ENCODE assay signal across 28 cellular contexts in genomic region chr6:520820-521219, GRCh38.
DNase-seq lines count a peak whose midpoint lies in the region; ATAC-seq and TF ChIP-seq lines count a peak whose summit lies in the region.
"Had no signal": no experiment of that assay in that cellular context is flagged by ENCODE, and none has a peak within 500 bp of the region (broad histone marks: within the 10 kb centered on the region; RNA-seq: fewer than 3 reads in every experiment).

No MANE protein-coding gene starts in this region.

- no peaks in the 10 kb centered on the region for H3K27me3 Mint-ChIP-seq in activated CD4-positive, alpha-beta memory T cell treated with anti-CD3 and anti-CD28 coated beads for 36 hours
- H3K27me3 Mint-ChIP-seq in activated CD4-positive, alpha-beta memory T cell treated with anti-CD3 and anti-CD28 coated beads, Interleukin-2, amount 10 ng/mL, durations not matched to agents 7 days and 5 days = no peaks in the 10 kb centered on the region
- H3K27me3 Mint-ChIP-seq in activated CD8-positive, alpha-beta T cell treated with anti-CD3 and anti-CD28 coated beads, Interleukin-2, amount 10 ng/mL, durations not matched to agents 7 days and 5 days (ENCODE audit: low read depth) = no peaks in the 10 kb centered on the region
- no peaks in the 10 kb centered on the region for H3K27me3 Mint-ChIP-seq in effector memory CD8-positive, alpha-beta T cell
- H3K27me3 Mint-ChIP-seq in neural progenitor cell (ENCODE audit: insufficient read depth, low read depth) = peaks cover 8% of the 10 kb centered on the region

- H3K27me3 ChIP-seq in neural progenitor cell (no peaks in the 10 kb centered on the region), tibial artery (no peaks in the 10 kb centered on the region), WERI-Rb-1 (ENCODE audit: insufficient read depth, low read depth, severe bottlenecking) (no peaks in the 10 kb centered on the region)
- H3K27me3 ChIP-seq: esophagus muscularis mucosa, suprapubic skin had no signal

- CTCF ChIA-PET in activated CD4-positive, alpha-beta memory T cell treated with anti-CD3 and anti-CD28 coated beads for 36 hours (lab: Charles Lee) = no interaction called here
- CTCF ChIA-PET in activated CD4-positive, alpha-beta memory T cell treated with anti-CD3 and anti-CD28 coated beads, Interleukin-2, amount 10 ng/mL, durations not matched to agents 7 days and 5 days (lab: Charles Lee) = no interaction called here
- CTCF ChIA-PET in activated CD8-positive, alpha-beta T cell treated with anti-CD3 and anti-CD28 coated beads, Interleukin-2, amount 10 ng/mL, durations not matched to agents 7 days and 5 days (lab: Charles Lee) = no interaction called here

- POLR2A ChIA-PET in activated CD4-positive, alpha-beta memory T cell treated with anti-CD3 and anti-CD28 coated beads for 36 hours (lab: Charles Lee) = no interaction called here
- POLR2A ChIA-PET in activated CD4-positive, alpha-beta memory T cell treated with anti-CD3 and anti-CD28 coated beads, Interleukin-2, amount 10 ng/mL, durations not matched to agents 7 days and 5 days (lab: Charles Lee) = no interaction called here
- POLR2A ChIA-PET in activated CD8-positive, alpha-beta T cell treated with anti-CD3 and anti-CD28 coated beads, Interleukin-2, amount 10 ng/mL, durations not matched to agents 7 days and 5 days (lab: Charles Lee) = no interaction called here

- no peak for TF ChIP-seq CTCF in neural progenitor cell (IDR thresholded peaks at IDR 0.05)
- TF ChIP-seq CTCF in tibial artery (IDR thresholded peaks at IDR 0.05) = no peak
- TF ChIP-seq CTCF in WERI-Rb-1 (IDR thresholded peaks at IDR 0.05; ENCODE audit: low read depth, low read length) = no peak

- H3K9me3 ChIP-seq in neural progenitor cell (ENCODE audit: low read depth) = no peaks in the 10 kb centered on the region
- no peaks in the 10 kb centered on the region for H3K9me3 ChIP-seq in tibial artery
- H3K9me3 ChIP-seq in WERI-Rb-1 (ENCODE audit: severe bottlenecking) = peaks cover 6% of the 10 kb centered on the region
- H3K9me3 ChIP-seq: SK-N-SH, suprapubic skin had no signal

- peaks cover 20% of the 10 kb centered on the region for H3K9me3 Mint-ChIP-seq in activated CD4-positive, alpha-beta memory T cell treated with anti-CD3 and anti-CD28 coated beads for 36 hours
- peaks cover 29% of the 10 kb centered on the region for H3K9me3 Mint-ChIP-seq in activated CD4-positive, alpha-beta memory T cell treated with anti-CD3 and anti-CD28 coated beads, Interleukin-2, amount 10 ng/mL, durations not matched to agents 7 days and 5 days
- peaks cover 14% of the 10 kb centered on the region for H3K9me3 Mint-ChIP-seq in activated CD8-positive, alpha-beta T cell treated with anti-CD3 and anti-CD28 coated beads, Interleukin-2, amount 10 ng/mL, durations not matched to agents 7 days and 5 days (ENCODE audit: insufficient read depth)
- no peaks in the 10 kb centered on the region for H3K9me3 Mint-ChIP-seq in effector memory CD8-positive, alpha-beta T cell
- peaks cover 30% of the 10 kb centered on the region for H3K9me3 Mint-ChIP-seq in neural progenitor cell

- no peak overlapping the region for H2AFZ ChIP-seq in neural progenitor cell (replicated peaks)
- H2AFZ ChIP-seq: PC-9 had no signal

- no peak for ATAC-seq in activated CD8-positive, alpha-beta T cell treated with anti-CD3 and anti-CD28 coated beads, Interleukin-2, amount 10 ng/mL, durations not matched to agents 7 days and 5 days
- no peak for ATAC-seq in effector memory CD8-positive, alpha-beta T cell (replicated peaks)
- ATAC-seq: HepG2, left ventricle myocardium superior had no signal

- no peak overlapping the region for H3K9ac ChIP-seq in neural progenitor cell
- H3K9ac ChIP-seq: SK-N-SH had no signal

- no peak overlapping the region for H3K27ac ChIP-seq in neural progenitor cell
- no peak overlapping the region for H3K27ac ChIP-seq in tibial artery
- no peak overlapping the region for H3K27ac ChIP-seq in WERI-Rb-1
- H3K27ac ChIP-seq: esophagus muscularis mucosa, PC-9, suprapubic skin had no signal

- no peaks in the 10 kb centered on the region for H3K79me2 ChIP-seq in neural progenitor cell (ENCODE audit: low read depth)

- intact Hi-C loops in activated CD4-positive, alpha-beta memory T cell treated with anti-CD3 and anti-CD28 coated beads for 36 hours (cut with micrococcal nuclease) = no loop called here
- intact Hi-C loops in tibial artery (cut with DNase I; ENCODE audit: low total_unique reads) = no loop called here

- H3K4me2 ChIP-seq in neural progenitor cell = no peak overlapping the region
- H3K4me2 ChIP-seq: PC-9, SK-N-SH had no signal

- no peaks in the 10 kb centered on the region for H3F3A ChIP-seq in neural progenitor cell (ENCODE audit: low read depth)

- DNase-seq in activated CD4-positive, alpha-beta memory T cell treated with anti-CD3 and anti-CD28 coated beads for 36 hours = no peak
- no peak for DNase-seq in activated CD4-positive, alpha-beta memory T cell treated with anti-CD3 and anti-CD28 coated beads, Interleukin-2, amount 10 ng/mL, durations not matched to agents 7 days and 5 days
- DNase-seq in activated CD8-positive, alpha-beta T cell treated with anti-CD3 and anti-CD28 coated beads, Interleukin-2, amount 10 ng/mL, durations not matched to agents 7 days and 5 days = no peak
- DNase-seq in effector memory CD8-positive, alpha-beta T cell = no peak
- no peak for DNase-seq in neural progenitor cell (ENCODE audit: low spot score)
- no peak for DNase-seq in tibial artery
- DNase-seq in activated effector memory CD4-positive, alpha-beta T cell treated with Interleukin-2 at 50 U/mL for 16 hours = no peak
- no peak for DNase-seq in WERI-Rb-1
- DNase-seq: activated CD8-positive, alpha-beta memory T cell treated with anti-CD3 and anti-CD28 coated beads for 24 hours; activated T-cell treated with anti-CD3 and anti-CD28 coated beads, Interleukin-2, amount 50 U/mL, for 1 hour; central memory CD4-positive, alpha-beta T cell; DND-41; foreskin fibroblast; GF-D8; HCEC 1CT; Karpas-422; left ventricle myocardium superior; NCI-H1417 treated with DMSO at 0.1 percent for 48 hours; NCI-H2081; NCI-H524 treated with DMSO at 0.1 percent for 48 hours; PC-9; SK-N-SH; stimulated activated CD4-positive, alpha-beta T cell treated with anti-CD3 and anti-CD28 coated beads, Interleukin-4, amount 100 ng/mL, for 4 hours had no signal

- H3K4me3 Mint-ChIP-seq in activated CD4-positive, alpha-beta memory T cell treated with anti-CD3 and anti-CD28 coated beads for 36 hours = no peak overlapping the region
- H3K4me3 Mint-ChIP-seq in activated CD4-positive, alpha-beta memory T cell treated with anti-CD3 and anti-CD28 coated beads, Interleukin-2, amount 10 ng/mL, durations not matched to agents 7 days and 5 days = no peak overlapping the region
- no peak overlapping the region for H3K4me3 Mint-ChIP-seq in activated CD8-positive, alpha-beta T cell treated with anti-CD3 and anti-CD28 coated beads, Interleukin-2, amount 10 ng/mL, durations not matched to agents 7 days and 5 days
- H3K4me3 Mint-ChIP-seq in effector memory CD8-positive, alpha-beta T cell = no peak overlapping the region
- H3K4me3 Mint-ChIP-seq in neural progenitor cell = peak overlapping the region; percentile 57
- H3K4me3 Mint-ChIP-seq: CD14-positive monocyte; T-helper 1 cell treated with Interleukin-12 subunit alpha and Interleukin-12 subunit beta and Interleukin-4 antibody, amounts not matched to agents 30 μg/mL and 1 μg/mL, for 36 hours had no signal

- peaks cover 45% of the 10 kb centered on the region for H3K36me3 Mint-ChIP-seq in activated CD4-positive, alpha-beta memory T cell treated with anti-CD3 and anti-CD28 coated beads for 36 hours
- peaks cover 54% of the 10 kb centered on the region for H3K36me3 Mint-ChIP-seq in activated CD4-positive, alpha-beta memory T cell treated with anti-CD3 and anti-CD28 coated beads, Interleukin-2, amount 10 ng/mL, durations not matched to agents 7 days and 5 days (ENCODE audit: low read depth)
- peaks cover 41% of the 10 kb centered on the region for H3K36me3 Mint-ChIP-seq in activated CD8-positive, alpha-beta T cell treated with anti-CD3 and anti-CD28 coated beads, Interleukin-2, amount 10 ng/mL, durations not matched to agents 7 days and 5 days (ENCODE audit: low read depth)
- peaks cover 20% of the 10 kb centered on the region for H3K36me3 Mint-ChIP-seq in effector memory CD8-positive, alpha-beta T cell (ENCODE audit: insufficient read depth)
- H3K36me3 Mint-ChIP-seq in neural progenitor cell = peaks cover 39% of the 10 kb centered on the region

- H3K4me1 Mint-ChIP-seq in activated CD4-positive, alpha-beta memory T cell treated with anti-CD3 and anti-CD28 coated beads for 36 hours (ENCODE audit: low read depth) = peaks cover 27% of the 10 kb centered on the region
- H3K4me1 Mint-ChIP-seq in activated CD4-positive, alpha-beta memory T cell treated with anti-CD3 and anti-CD28 coated beads, Interleukin-2, amount 10 ng/mL, durations not matched to agents 7 days and 5 days = peaks cover 11% of the 10 kb centered on the region
- peaks cover 6% of the 10 kb centered on the region for H3K4me1 Mint-ChIP-seq in activated CD8-positive, alpha-beta T cell treated with anti-CD3 and anti-CD28 coated beads, Interleukin-2, amount 10 ng/mL, durations not matched to agents 7 days and 5 days (ENCODE audit: low read depth)
- H3K4me1 Mint-ChIP-seq in effector memory CD8-positive, alpha-beta T cell (ENCODE audit: low read depth in 2 of 2) = peaks cover 11 to 18% of the 10 kb centered on the region in 2 donors
- peaks cover 2% of the 10 kb centered on the region for H3K4me1 Mint-ChIP-seq in neural progenitor cell
- H3K4me1 Mint-ChIP-seq: CD14-positive monocyte had no signal

- peaks cover 2% of the 10 kb centered on the region for H3K36me3 ChIP-seq in neural progenitor cell
- peaks cover 9 to 21% (median 14%) of the 10 kb centered on the region in 3 donors for H3K36me3 ChIP-seq in tibial artery
- H3K36me3 ChIP-seq in WERI-Rb-1 = peaks cover 18% of the 10 kb centered on the region

- H4K20me1 ChIP-seq in neural progenitor cell (ENCODE audit: low read depth) = no peaks in the 10 kb centered on the region

- H3K4me3 ChIP-seq in neural progenitor cell (no peak overlapping the region), tibial artery (no peak overlapping the region), WERI-Rb-1 (ENCODE audit: low read depth, low read length) (no peak overlapping the region)
- H3K4me3 ChIP-seq: esophagus muscularis mucosa, PC-9, suprapubic skin had no signal

- peak overlapping the region; percentile 64 for H3K27ac Mint-ChIP-seq in activated CD4-positive, alpha-beta memory T cell treated with anti-CD3 and anti-CD28 coated beads for 36 hours
- H3K27ac Mint-ChIP-seq in activated CD4-positive, alpha-beta memory T cell treated with anti-CD3 and anti-CD28 coated beads, Interleukin-2, amount 10 ng/mL, durations not matched to agents 7 days and 5 days = no peak overlapping the region
- H3K27ac Mint-ChIP-seq in activated CD8-positive, alpha-beta T cell treated with anti-CD3 and anti-CD28 coated beads, Interleukin-2, amount 10 ng/mL, durations not matched to agents 7 days and 5 days = peak overlapping the region; percentile 40
- H3K27ac Mint-ChIP-seq in effector memory CD8-positive, alpha-beta T cell = peak overlapping the region; percentile 64 to 89
- H3K27ac Mint-ChIP-seq in neural progenitor cell = peak overlapping the region; percentile 72
- H3K27ac Mint-ChIP-seq: T-helper 1 cell treated with Interleukin-12 subunit alpha and Interleukin-12 subunit beta and Interleukin-4 antibody, amounts not matched to agents 30 μg/mL and 1 μg/mL, for 36 hours had no signal

- H3K4me1 ChIP-seq in neural progenitor cell (no peaks in the 10 kb centered on the region), tibial artery (no peaks in the 10 kb centered on the region)
- H3K4me1 ChIP-seq: esophagus muscularis mucosa, suprapubic skin had no signal
